8 cellular contexts compared by ENCODE assay signal in genomic region chr3:141686477-141687280, GRCh38. TPM values are rescaled to one million over a fixed set of nuclear protein-coding genes. Genes with fewer than 3 reads are reported as not detected.
DNase-seq lines count a peak whose midpoint lies in the region; ATAC-seq and TF ChIP-seq lines count a peak whose summit lies in the region.

No MANE protein-coding gene starts in this region.

- no peaks in the 10 kb centered on the region for H4K20me1 ChIP-seq in IMR-90 (ENCODE audit: insufficient read depth, low read length)

- ATAC-seq in IMR-90 (ENCODE audit: low read depth) (peak; percentile 74), HG02571 (IDR thresholded peaks at IDR 0.05; ENCODE audit: unreplicated experiment) (no peak), GM21825 (IDR thresholded peaks at IDR 0.05; ENCODE audit: unreplicated experiment) (no peak)

- H2BK5ac ChIP-seq in IMR-90 (ENCODE audit: low read depth, low read length, poor library complexity, severe bottlenecking), result peak overlapping the region; percentile 73

- peak overlapping the region; percentile 52 to 96 for H4K8ac ChIP-seq in IMR-90 (ENCODE audit: low read depth in 2 of 2, low read length in 2 of 2)

- peaks cover 11% of the 10 kb centered on the region for H3K9me1 ChIP-seq in IMR-90 (ENCODE audit: insufficient read depth, low read length)

- POLR2A ChIA-PET in IMR-90 (lab: Charles Lee; ENCODE audit: unreplicated experiment), result no interaction called here

- peak overlapping the region; percentile 87 for H2BK120ac ChIP-seq in IMR-90 (ENCODE audit: low read depth, low read length)

- no peaks in the 10 kb centered on the region for H3K27me3 ChIP-seq in IMR-90 (ENCODE audit: control insufficient read depth, insufficient read depth, low read length)

- peak overlapping the region; percentile 88 for H4K91ac ChIP-seq in IMR-90 (ENCODE audit: insufficient read depth, low read depth, low read length)

- H3K14ac ChIP-seq in IMR-90 (replicated peaks; ENCODE audit: low read depth, low read length), result peak overlapping the region; percentile 80

- peak overlapping the region; percentile 5; the same call in 1 of the 2 replicates for H3K56ac ChIP-seq in IMR-90 (ENCODE audit: extremely low read depth, insufficient read depth, low read length)

- TF ChIP-seq CTCF in IMR-90 (conservative IDR thresholded peaks at IDR 0.05; ENCODE audit: low read depth, low read length) (no peak), WI38 (IDR thresholded peaks at IDR 0.05; ENCODE audit: low read depth, low read length) (no peak), foreskin fibroblast (IDR thresholded peaks at IDR 0.05; ENCODE audit: low read depth, low read length) (no peak)

- peak overlapping the region; percentile 92 for H3K4ac ChIP-seq in IMR-90 (ENCODE audit: low read depth, low read length)

- peak overlapping the region; percentile 88 for H2BK20ac ChIP-seq in IMR-90 (ENCODE audit: low read depth, low read length)

- intact Hi-C loops in IMR-90 (cut with micrococcal nuclease), result loop anchor here (2.0 kb wide), 1 partner anchor 52 kb away; the partner anchor contains the start of gene RNF7
- intact Hi-C loops in posterior cingulate gyrus (cut with DNase I), result no loop called here

- H2AFZ ChIP-seq in IMR-90 (replicated peaks; ENCODE audit: low read length, poor library complexity), result peak overlapping the region; percentile 96

- H2AK5ac ChIP-seq in IMR-90 (ENCODE audit: low read depth, low read length), result peak overlapping the region; percentile 59; the same call in 1 of the 2 replicates

- H2AK9ac ChIP-seq in IMR-90 (replicated peaks; ENCODE audit: low read depth, low read length, poor library complexity), result peak overlapping the region; percentile 57

- H3K9ac ChIP-seq in IMR-90 (ENCODE audit: low read depth, low read length), result peak overlapping the region; percentile 77

- H3K4me1 ChIP-seq in IMR-90 (ENCODE audit: control insufficient read depth, insufficient read depth, low read length), result peaks cover 14% of the 10 kb centered on the region

- CTCF ChIA-PET in IMR-90 (lab: Yijun Ruan, JAX), result no interaction called here

- H3K9me3 ChIP-seq in IMR-90 (ENCODE audit: control insufficient read depth, insufficient read depth, low read length), result no peaks in the 10 kb centered on the region

- peak overlapping the region; percentile 44 for H3K23ac ChIP-seq in IMR-90 (ENCODE audit: low read depth, low read length)

- H3K27ac ChIP-seq in IMR-90 (ENCODE audit: insufficient read depth, low read length), result peak overlapping the region; percentile 65; the same call in 1 of the 2 replicates

- peak overlapping the region; percentile 98 for H4K5ac ChIP-seq in IMR-90 (ENCODE audit: low read depth, low read length)

- dilution Hi-C loops in IMR-90 (cut with HindIII; ENCODE audit: low sequenced_read_pairs, unreplicated experiment), result no loop called here

- BruUV-seq in IMR-90 (replicated peaks; lab: Mats Ljungman, UMichigan), result no TSS peak

- no peaks in the 10 kb centered on the region; a peak in 1 of 4 replicates for H3K79me1 ChIP-seq in IMR-90 (ENCODE audit: low read depth in 1 of 2, low read length in 2 of 2)

- no peaks in the 10 kb centered on the region for H3K36me3 ChIP-seq in IMR-90 (ENCODE audit: control insufficient read depth, insufficient read depth, low read length)

- H3K4me2 ChIP-seq in IMR-90 (ENCODE audit: low read depth, low read length), result peak overlapping the region; percentile 98

- WGBS in IMR-90 (ENCODE audit: extremely low coverage in 2 of 2, insufficient read length in 1 of 2), 2 experiments, result 83% methylated on average over 1 of the region's 8 CpGs; no CpG with 5 or more reads in 1 of the 2 experiments

- no peak for TF ChIP-seq RAD21 in IMR-90 (IDR thresholded peaks at IDR 0.05; ENCODE audit: low read length)

- H3K4me3 ChIP-seq in IMR-90 (ENCODE audit: insufficient read depth, low read depth, low read length) (peak overlapping the region; percentile 44), WI38 (ENCODE audit: low read depth, low read length) (peak overlapping the region; percentile 38), foreskin fibroblast (ENCODE audit: low read depth in 1 of 2, low read length in 2 of 2) (peak overlapping the region; percentile 34 to 44)

- TF ChIP-seq POLR2A in IMR-90 (IDR thresholded peaks at IDR 0.05; ENCODE audit: low read depth, low read length), result no peak

- H2BK15ac ChIP-seq in IMR-90 (ENCODE audit: low read depth, low read length), result peak overlapping the region; percentile 90; the same call in 1 of the 3 replicates

- DNase-seq in Ammon's horn (ENCODE audit: low spot score) (peak; percentile 89), IMR-90 (peak; percentile 72), foreskin fibroblast (peak; percentile 55 to 69), posterior cingulate gyrus (peak; percentile 45 to 95 (median 72)), NCI-H187 treated with DMSO at 0.1 percent for 48 hours (lab: John Stamatoyannopoulos, UW) (no peak)

- in situ Hi-C loops in IMR-90 (cut with MboI; ENCODE audit: low sequenced_read_pairs), result no loop called here

- H3K18ac ChIP-seq in IMR-90 (ENCODE audit: low read depth, low read length), result peak overlapping the region; percentile 77

TF ChIP-seq in IMR-90, 13 proteins besides CTCF, POLR2A, EP300 and RAD21:
- TF ChIP-seq NFE2L2 (IDR thresholded peaks at IDR 0.05; ENCODE audit: low read depth, low read length), result 0 out of 2 replicates have a peak, but pooled peaks have one; percentile 2
- TF ChIP-seq CHD1 (IDR thresholded peaks at IDR 0.05; ENCODE audit: low read depth, low read length), result no peak

RNA-seq across cellular contexts. Expression of gene RNF7, which starts 51.4 kb away (rescaled TPM):
- total RNA-seq in IMR-90 (2012; rRNA removed), result 111 and 149 TPM in 2 replicates
- 70.5 and 98.7 TPM in 2 replicates for polyA plus RNA-seq in IMR-90 (2012; rRNA removed)
- 119 and 155 TPM in 2 replicates for polyA plus RNA-seq in IMR-90 (2012; cell fraction: cytosol; rRNA removed)
- 33.0 and 66.1 TPM in 2 replicates for polyA plus RNA-seq in IMR-90 (2012; cell fraction: nucleus; rRNA removed; ENCODE audit: low replicate concordance)
